In the genomic region with DNA sequence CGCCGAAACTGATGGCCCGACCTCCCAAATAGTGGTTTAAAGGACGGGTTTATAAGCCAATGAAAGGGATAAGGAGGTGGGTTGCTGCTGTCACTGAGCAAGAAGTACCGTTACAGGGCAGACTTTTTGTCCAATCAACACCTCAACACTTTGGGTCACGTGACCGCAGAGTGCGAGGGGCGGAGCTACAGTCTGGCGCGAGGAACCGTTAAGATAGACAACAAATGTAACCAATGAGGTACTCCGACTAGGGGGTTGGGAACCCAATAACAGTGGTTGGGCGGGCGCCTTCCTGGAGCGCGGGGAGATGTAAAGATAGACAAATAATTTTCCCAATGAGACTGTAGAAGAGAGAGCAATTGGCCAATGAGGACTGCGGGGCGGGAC, we compare ENCODE assay signal across 8 cellular contexts. TPM values are rescaled to one million over a fixed set of nuclear protein-coding genes. Genes with fewer than 3 reads are reported as not detected.
A peak's percentile ranks its signal among the peaks of the same experiment; 100 is the strongest.
DNase-seq lines count a peak whose midpoint lies in the region; ATAC-seq, FAIRE-seq and TF ChIP-seq lines count a peak whose summit lies in the region.

A gene with protein sequence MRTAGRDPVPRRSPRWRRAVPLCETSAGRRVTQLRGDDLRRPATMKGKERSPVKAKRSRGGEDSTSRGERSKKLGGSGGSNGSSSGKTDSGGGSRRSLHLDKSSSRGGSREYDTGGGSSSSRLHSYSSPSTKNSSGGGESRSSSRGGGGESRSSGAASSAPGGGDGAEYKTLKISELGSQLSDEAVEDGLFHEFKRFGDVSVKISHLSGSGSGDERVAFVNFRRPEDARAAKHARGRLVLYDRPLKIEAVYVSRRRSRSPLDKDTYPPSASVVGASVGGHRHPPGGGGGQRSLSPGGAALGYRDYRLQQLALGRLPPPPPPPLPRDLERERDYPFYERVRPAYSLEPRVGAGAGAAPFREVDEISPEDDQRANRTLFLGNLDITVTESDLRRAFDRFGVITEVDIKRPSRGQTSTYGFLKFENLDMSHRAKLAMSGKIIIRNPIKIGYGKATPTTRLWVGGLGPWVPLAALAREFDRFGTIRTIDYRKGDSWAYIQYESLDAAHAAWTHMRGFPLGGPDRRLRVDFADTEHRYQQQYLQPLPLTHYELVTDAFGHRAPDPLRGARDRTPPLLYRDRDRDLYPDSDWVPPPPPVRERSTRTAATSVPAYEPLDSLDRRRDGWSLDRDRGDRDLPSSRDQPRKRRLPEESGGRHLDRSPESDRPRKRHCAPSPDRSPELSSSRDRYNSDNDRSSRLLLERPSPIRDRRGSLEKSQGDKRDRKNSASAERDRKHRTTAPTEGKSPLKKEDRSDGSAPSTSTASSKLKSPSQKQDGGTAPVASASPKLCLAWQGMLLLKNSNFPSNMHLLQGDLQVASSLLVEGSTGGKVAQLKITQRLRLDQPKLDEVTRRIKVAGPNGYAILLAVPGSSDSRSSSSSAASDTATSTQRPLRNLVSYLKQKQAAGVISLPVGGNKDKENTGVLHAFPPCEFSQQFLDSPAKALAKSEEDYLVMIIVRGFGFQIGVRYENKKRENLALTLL (plus strand): TSS at position 338 of the 387 bp plus-strand sequence. CDS start 29 bp downstream, at position 367.

- intact Hi-C loops in adrenal gland (cut with DNase I) (no loop called here), left cardiac atrium (cut with DNase I) (loop anchor here in 1 of 2 donors (2.0 kb wide), 1 partner anchor 68 kb away; the partner anchor contains the start of gene LAMTOR5), posterior vena cava (cut with DNase I) (no loop called here), upper lobe of right lung (cut with DNase I) (no loop called here)

- H3K4me3 ChIP-seq in adrenal gland (peak within 1 kb of the TSS; percentile 61 to 90 (median 70)), upper lobe of right lung (peak within 1 kb of the TSS; percentile 94)

- H3K27ac ChIP-seq in adrenal gland (peak within 1 kb of the TSS; percentile 98 to 100 (median 99)), upper lobe of right lung (peak within 1 kb of the TSS; percentile 97)

- no peaks in the 10 kb centered on the region for H3K27me3 ChIP-seq in adrenal gland
- no peaks in the 10 kb centered on the region for H3K27me3 ChIP-seq in upper lobe of right lung

- peak; percentile 77 for DNase-seq in GM12891 (ENCODE audit: insufficient read length, low spot score)
- peak; percentile 100 for DNase-seq in NCI-H146 (lab: John Stamatoyannopoulos, UW)
- peak; percentile 92 to 100 (median 96) for DNase-seq in T-helper 1 cell
- DNase-seq in adrenal gland = peak in 6 of 7 donors; percentile 98 to 100 (median 99)
- peak; percentile 98 for DNase-seq in left cardiac atrium
- DNase-seq in posterior vena cava (ENCODE audit: low spot score) = peak; percentile 99
- DNase-seq in upper lobe of right lung = peak; percentile 98

- TF ChIP-seq POLR2A in GM12891 (IDR thresholded peaks at IDR 0.05; ENCODE audit: low read depth, low read length) (no peak), adrenal gland (IDR thresholded peaks at IDR 0.05) (no peak)

- peak; percentile 94 for FAIRE-seq in GM12891 (lab: Jason Lieb, UNC)

- no peak for TF ChIP-seq CTCF in adrenal gland (IDR thresholded peaks at IDR 0.05)
- TF ChIP-seq CTCF in upper lobe of right lung (IDR thresholded peaks at IDR 0.05) = no peak

- H3K9me3 ChIP-seq in adrenal gland (replicated peaks in 1 of 3) (no peaks in the 10 kb centered on the region), upper lobe of right lung (no peaks in the 10 kb centered on the region)

- peak; percentile 64 for ATAC-seq in HG02884 (IDR thresholded peaks at IDR 0.05; ENCODE audit: unreplicated experiment)
- peak; percentile 83 to 88 for ATAC-seq in left cardiac atrium
- peak; percentile 89 for ATAC-seq in upper lobe of right lung

- 0 to 1% (median 0%) methylated on average over 19 of the region's 19 CpGs for WGBS in adrenal gland, 4 donors

- peaks cover 0 to 15% of the 10 kb centered on the region in 2 donors for H3K36me3 ChIP-seq in adrenal gland (replicated peaks in 1 of 2)
- H3K36me3 ChIP-seq in upper lobe of right lung = peaks cover 35% of the 10 kb centered on the region

- H3K4me1 ChIP-seq in adrenal gland (replicated peaks in 1 of 2) = peaks cover 41 to 55% of the 10 kb centered on the region in 2 donors
- H3K4me1 ChIP-seq in upper lobe of right lung = peaks cover 50% of the 10 kb centered on the region

TF ChIP-seq in GM12891, 5 proteins besides CTCF, POLR2A, EP300 and RAD21:
- TF ChIP-seq SPI1 (IDR thresholded peaks at IDR 0.05; ENCODE audit: low read depth, low read length) (no peak), PAX5 (IDR thresholded peaks at IDR 0.05; ENCODE audit: insufficient read depth, low read length, severe bottlenecking) (no peak), TAF1 (IDR thresholded peaks at IDR 0.05; ENCODE audit: low read depth, low read length) (no peak), POLR2AphosphoS5 (IDR thresholded peaks at IDR 0.05; ENCODE audit: low read depth, low read length) (no peak), POU2F2 (IDR thresholded peaks at IDR 0.05; ENCODE audit: low read depth, low read length) (no peak)

RNA-seq across cellular contexts. Expression of the gene that starts here (rescaled TPM):
- polyA plus RNA-seq in GM12891 (2012; ENCODE audit: low read depth, missing spikeins) = 13.4 TPM
- total RNA-seq in adrenal gland (10 to 100 TPM; 18.2 to 35.1 (median 22.9) TPM), left cardiac atrium (10 to 100 TPM; 13.7 to 19.6 TPM), posterior vena cava (10 to 100 TPM; 14.8 to 15.9 TPM), upper lobe of right lung (22.1 TPM)
- 1 to 10 TPM; 2.3 to 9.9 (median 4.4) TPM for polyA plus RNA-seq in adrenal gland

Comparison
In these comparisons a context has a peak if more than half of its experiments do, and no peak if none do; other contexts are left out.
1. Peak in every context shown above with its lines: DNase-seq, ATAC-seq, H3K4me3 ChIP-seq and H3K27ac ChIP-seq.